In the genomic region with DNA sequence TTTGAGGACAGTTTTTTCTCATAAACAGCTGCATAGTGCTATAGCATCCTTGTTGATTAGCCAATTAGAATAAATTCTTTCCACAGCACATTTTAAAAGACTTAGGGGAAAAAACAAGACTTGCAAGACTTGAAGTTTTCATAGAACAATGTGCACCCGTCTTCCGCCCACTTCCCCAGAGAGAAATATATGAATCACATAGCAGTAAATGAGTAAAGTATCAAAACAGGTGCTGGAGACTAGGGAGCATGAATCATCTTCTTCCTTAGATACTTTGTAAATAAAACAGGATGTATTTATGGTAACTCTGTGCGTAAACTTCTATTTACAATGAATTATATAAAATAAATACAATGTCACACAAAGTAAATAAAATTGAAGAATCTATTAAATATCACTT, we compare ENCODE assay signal across 13 cellular contexts.
A peak's percentile ranks its signal among the peaks of the same experiment; 100 is the strongest.
DNase-seq lines count a peak whose midpoint lies in the region; ATAC-seq and TF ChIP-seq lines count a peak whose summit lies in the region.
"Had no signal": no experiment of that assay in that cellular context is flagged by ENCODE, and none has a peak within 500 bp of the region (broad histone marks: within the 10 kb centered on the region; RNA-seq: fewer than 3 reads in every experiment).

No MANE protein-coding gene starts in this region.

- no peak overlapping the region for H2BK20ac ChIP-seq in IMR-90 (ENCODE audit: low read depth, low read length)

- peak; percentile 5; the same call in 1 of the 2 replicates for ATAC-seq in IMR-90 (ENCODE audit: low read depth)
- ATAC-seq: left ventricle myocardium superior had no signal

- H4K8ac ChIP-seq in IMR-90 (ENCODE audit: low read depth in 2 of 2, low read length in 2 of 2) = no peak overlapping the region

- no peak overlapping the region for H3K4me3 ChIP-seq in IMR-90 (ENCODE audit: insufficient read depth, low read depth, low read length)
- H3K4me3 ChIP-seq in cardiac fibroblast (replicated peaks in 1 of 2; ENCODE audit: low read depth in 2 of 2, low read length in 2 of 2) = no peak overlapping the region

- peaks cover 9% of the 10 kb centered on the region; the same call in 1 of the 2 replicates for H4K20me1 ChIP-seq in IMR-90 (ENCODE audit: insufficient read depth, low read length)

- H3K9ac ChIP-seq in IMR-90 (ENCODE audit: low read depth, low read length) = no peak overlapping the region

- no TSS peak for BruUV-seq in IMR-90 (replicated peaks; lab: Mats Ljungman, UMichigan)

- H3K36me3 ChIP-seq in IMR-90 (ENCODE audit: control insufficient read depth, insufficient read depth, low read length) = peaks cover 8% of the 10 kb centered on the region
- H3K36me3 ChIP-seq: BE2C had no signal

- no peak overlapping the region for H2BK120ac ChIP-seq in IMR-90 (ENCODE audit: low read depth, low read length)

- TF ChIP-seq CTCF in IMR-90 (conservative IDR thresholded peaks at IDR 0.05; ENCODE audit: low read depth, low read length) = no peak
- TF ChIP-seq CTCF in cardiac fibroblast (IDR thresholded peaks at IDR 0.05; ENCODE audit: low read depth, low read length) = no peak

- no peak overlapping the region for H3K4ac ChIP-seq in IMR-90 (ENCODE audit: low read depth, low read length)

- no CpG with 5 or more reads among the region's 3 CpGs for whole genome bisulfite sequencing in IMR-90 (ENCODE audit: extremely low coverage in 2 of 2, insufficient read length in 1 of 2), 2 experiments

- intact Hi-C loops in IMR-90 (cut with micrococcal nuclease) = no loop called here

- POLR2A ChIA-PET in IMR-90 (lab: Charles Lee; ENCODE audit: unreplicated experiment) = no interaction called here

- H3K79me1 ChIP-seq in IMR-90 (ENCODE audit: low read depth in 1 of 2, low read length in 2 of 2) = peaks cover 37 to 77% of the 10 kb centered on the region in 2 experiments

- H3K14ac ChIP-seq in IMR-90 (replicated peaks; ENCODE audit: low read depth, low read length) = no peak overlapping the region

- in situ Hi-C loops in ACHN (cut with HindIII; ENCODE audit: low pct_ligation_motif_present, low pct_unique_long_range_greater_than_20kb, low sequenced_read_pairs) (no loop called here), IMR-90 (cut with MboI; ENCODE audit: low sequenced_read_pairs) (no loop called here)

- H3K9me1 ChIP-seq in IMR-90 (ENCODE audit: insufficient read depth, low read length) = peaks cover 39% of the 10 kb centered on the region

- peak overlapping the region; percentile 25; the same call in 1 of the 2 replicates for H3K18ac ChIP-seq in IMR-90 (ENCODE audit: low read depth, low read length)

- no peak overlapping the region for H3K23ac ChIP-seq in IMR-90 (ENCODE audit: low read depth, low read length)

- no peak overlapping the region for H3K56ac ChIP-seq in IMR-90 (ENCODE audit: extremely low read depth, insufficient read depth, low read length)

- no peak overlapping the region for H4K5ac ChIP-seq in IMR-90 (ENCODE audit: low read depth, low read length)

- H4K91ac ChIP-seq in IMR-90 (ENCODE audit: insufficient read depth, low read depth, low read length) = no peak overlapping the region

- CTCF ChIA-PET in IMR-90 (lab: Yijun Ruan, JAX) = no interaction called here

- H2AK5ac ChIP-seq in IMR-90 (ENCODE audit: low read depth, low read length) = no peak overlapping the region

- H3K4me2 ChIP-seq in IMR-90 (ENCODE audit: low read depth, low read length) = peak overlapping the region; percentile 42; the same call in 1 of the 2 replicates

- peak overlapping the region; percentile 97 for H2BK5ac ChIP-seq in IMR-90 (ENCODE audit: low read depth, low read length, poor library complexity, severe bottlenecking)

- H3K27ac ChIP-seq in IMR-90 (ENCODE audit: insufficient read depth, low read length) = no peak overlapping the region

- no peaks in the 10 kb centered on the region for H3K9me3 ChIP-seq in IMR-90 (ENCODE audit: control insufficient read depth, insufficient read depth, low read length)
- H3K9me3 ChIP-seq: BE2C had no signal

- no peak overlapping the region for H2AFZ ChIP-seq in IMR-90 (replicated peaks; ENCODE audit: low read length, poor library complexity)

- no peaks in the 10 kb centered on the region for H3K27me3 ChIP-seq in IMR-90 (ENCODE audit: control insufficient read depth, insufficient read depth, low read length)

- peaks cover 33% of the 10 kb centered on the region for H3K4me1 ChIP-seq in IMR-90 (ENCODE audit: control insufficient read depth, insufficient read depth, low read length)
- H3K4me1 ChIP-seq: BE2C had no signal

- dilution Hi-C loops in IMR-90 (cut with HindIII; ENCODE audit: low sequenced_read_pairs, unreplicated experiment) = no loop called here

- H2AK9ac ChIP-seq in IMR-90 (replicated peaks; ENCODE audit: low read depth, low read length, poor library complexity) = no peak overlapping the region

- 0 out of 2 replicates have a peak, but pooled peaks have one; percentile 15 for TF ChIP-seq POLR2A in IMR-90 (IDR thresholded peaks at IDR 0.05; ENCODE audit: low read depth, low read length)

- TF ChIP-seq RAD21 in IMR-90 (IDR thresholded peaks at IDR 0.05; ENCODE audit: low read length) = no peak

- DNase-seq in ACHN (peak; percentile 40), IMR-90 (peak; percentile 92), cardiac fibroblast (ENCODE audit: low read depth in 2 of 2) (peak; percentile 85 to 98), kidney tubule cell (ENCODE audit: low spot score) (peak; percentile 87), NCI-H187 (lab: John Stamatoyannopoulos, UW) (no peak), NCI-H146 treated with DMSO at 0.1 percent for 48 hours (lab: John Stamatoyannopoulos, UW; ENCODE audit: unreplicated experiment) (no peak), NCI-H1930 (lab: John Stamatoyannopoulos, UW) (no peak)
- DNase-seq in effector CD4-positive, alpha-beta T cell = no peak
- DNase-seq: BE2C, left ventricle myocardium superior, NCI-H1048, NCI-H510A treated with DMSO at 0.1 percent for 48 hours, SHP77 had no signal

- H2BK15ac ChIP-seq in IMR-90 (ENCODE audit: low read depth, low read length) = no peak overlapping the region

TF ChIP-seq in IMR-90, 13 proteins besides CTCF, POLR2A, EP300 and RAD21:
- TF ChIP-seq BHLHE40 (IDR thresholded peaks at IDR 0.05; ENCODE audit: low read depth, low read length) = peak; percentile 26; the same call in 1 of the 2 replicates
- no peak for TF ChIP-seq SMC3 (IDR thresholded peaks at IDR 0.05; ENCODE audit: low read depth, low read length)
- no peak for TF ChIP-seq MAZ (IDR thresholded peaks at IDR 0.05; ENCODE audit: borderline replicate concordance, low read depth, low read length)
- peak; percentile 81 for TF ChIP-seq FOS (IDR thresholded peaks at IDR 0.05; ENCODE audit: low read depth, low read length)
- TF ChIP-seq, protein P1, sequence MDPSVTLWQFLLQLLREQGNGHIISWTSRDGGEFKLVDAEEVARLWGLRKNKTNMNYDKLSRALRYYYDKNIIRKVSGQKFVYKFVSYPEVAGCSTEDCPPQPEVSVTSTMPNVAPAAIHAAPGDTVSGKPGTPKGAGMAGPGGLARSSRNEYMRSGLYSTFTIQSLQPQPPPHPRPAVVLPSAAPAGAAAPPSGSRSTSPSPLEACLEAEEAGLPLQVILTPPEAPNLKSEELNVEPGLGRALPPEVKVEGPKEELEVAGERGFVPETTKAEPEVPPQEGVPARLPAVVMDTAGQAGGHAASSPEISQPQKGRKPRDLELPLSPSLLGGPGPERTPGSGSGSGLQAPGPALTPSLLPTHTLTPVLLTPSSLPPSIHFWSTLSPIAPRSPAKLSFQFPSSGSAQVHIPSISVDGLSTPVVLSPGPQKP (IDR thresholded peaks at IDR 0.05; ENCODE audit: borderline replicate concordance, low read depth, low read length) = no peak
- no peak for TF ChIP-seq MXI1 (IDR thresholded peaks at IDR 0.05; ENCODE audit: borderline replicate concordance, low read depth, low read length)
- TF ChIP-seq RCOR1 (IDR thresholded peaks at IDR 0.05; ENCODE audit: insufficient replicate concordance, low read length) = peak; percentile 29
- TF ChIP-seq NFE2L2 (IDR thresholded peaks at IDR 0.05; ENCODE audit: low read depth, low read length) = no peak

Comparison
In these comparisons a context has a peak if more than half of its experiments do, and no peak if none do; other contexts are left out.
1. DNase-seq: peak in ACHN (single experiment), IMR-90 (single experiment), cardiac fibroblast (2 of 2) and kidney tubule cell (single experiment); none in NCI-H187 (0 of 2), NCI-H146 treated with DMSO at 0.1 percent for 48 hours (single experiment), NCI-H1930 (0 of 2) and effector CD4-positive, alpha-beta T cell (single experiment).